ENCODE assay signal across 19 cellular contexts in genomic region chr1:31790140-31790539, GRCh38. TPM values are rescaled to one million over a fixed set of nuclear protein-coding genes. Genes with fewer than 3 reads are reported as not detected.
DNase-seq lines count a peak whose midpoint lies in the region; ATAC-seq, FAIRE-seq and TF ChIP-seq lines count a peak whose summit lies in the region.
"Had no signal": no experiment of that assay in that cellular context is flagged by ENCODE, and none has a peak within 500 bp of the region (broad histone marks: within the 10 kb centered on the region; RNA-seq: fewer than 3 reads in every experiment).

No MANE protein-coding gene starts in this region.

- no peak for TF ChIP-seq CTCF in CD8-positive, alpha-beta T cell (IDR thresholded peaks at IDR 0.05)
- TF ChIP-seq CTCF in HFFc6 (IDR thresholded peaks at IDR 0.05) (no peak), H1 (IDR thresholded peaks at IDR 0.05; ENCODE audit: control extremely low read depth in 1 of 3, insufficient read depth in 1 of 3, low read depth in 1 of 3, low read length in 3 of 3) (no peak)

- H2AFZ ChIP-seq in H1 (ENCODE audit: low read length) = no peak overlapping the region
- H2AFZ ChIP-seq in neuronal stem cell (ENCODE audit: low read length) = no peak overlapping the region

- H3K36me3 ChIP-seq in CD8-positive, alpha-beta T cell (ENCODE audit: insufficient read depth, low read length) = no peaks in the 10 kb centered on the region
- H3K36me3 ChIP-seq in H1 (ENCODE audit: control insufficient read depth in 2 of 4, insufficient read depth in 4 of 4, low read length in 3 of 4) (no peaks in the 10 kb centered on the region), neuronal stem cell (replicated peaks in 1 of 2; ENCODE audit: control insufficient read depth in 2 of 2, insufficient read depth in 2 of 2, low read length in 2 of 2) (no peaks in the 10 kb centered on the region)
- H3K36me3 ChIP-seq: BLaER1, cardiac muscle cell had no signal

- no peak overlapping the region for H3K4me2 ChIP-seq in H1 (ENCODE audit: insufficient read depth in 1 of 2, low read depth in 2 of 2, low read length in 2 of 2)
- H3K4me2 ChIP-seq in neuronal stem cell (ENCODE audit: insufficient read depth, low read length, poor library complexity, severe bottlenecking) = no peak overlapping the region

- no peak for TF ChIP-seq POLR2A in H1 (IDR thresholded peaks at IDR 0.05; ENCODE audit: control extremely low read depth in 1 of 2, low read depth in 2 of 2, low read length in 2 of 2)

- H3K9ac ChIP-seq in H1 (replicated peaks in 1 of 4; ENCODE audit: extremely low read depth in 1 of 4, low read depth in 3 of 4, low read length in 3 of 4) (no peak overlapping the region), neuronal stem cell (ENCODE audit: low read depth, low read length, poor library complexity) (no peak overlapping the region)
- H3K9ac ChIP-seq: BLaER1 had no signal

- no peaks in the 10 kb centered on the region for H3K36me3 Mint-ChIP-seq in CD8-positive, alpha-beta T cell
- no peaks in the 10 kb centered on the region for H3K36me3 Mint-ChIP-seq in HFFc6 (ENCODE audit: low read depth)

- H3K23ac ChIP-seq in H1 (ENCODE audit: insufficient read length) (no peak overlapping the region), neuronal stem cell (ENCODE audit: low read depth, low read length, poor library complexity) (no peak overlapping the region)

- H3K27ac Mint-ChIP-seq in CD8-positive, alpha-beta T cell = no peak overlapping the region
- peak overlapping the region; percentile 97 for H3K27ac Mint-ChIP-seq in HFFc6
- H3K27ac Mint-ChIP-seq: activated CD4-positive, alpha-beta T cell treated with anti-CD3 and anti-CD28 coated beads, Interleukin-2, amount 10 ng/mL, durations not matched to agents 7 days and 5 days had no signal

- H3K4ac ChIP-seq in H1 (replicated peaks; ENCODE audit: insufficient read length, low read depth, low read length) = no peak overlapping the region
- no peak overlapping the region for H3K4ac ChIP-seq in neuronal stem cell (ENCODE audit: low read length)

- no peak for TF ChIP-seq EP300 in H1 (IDR thresholded peaks at IDR 0.05; ENCODE audit: borderline replicate concordance in 1 of 2, low read depth in 2 of 2, low read length in 2 of 2)

- H3K9me3 Mint-ChIP-seq in CD8-positive, alpha-beta T cell = no peaks in the 10 kb centered on the region
- no peaks in the 10 kb centered on the region for H3K9me3 Mint-ChIP-seq in HFFc6
- H3K9me3 Mint-ChIP-seq: activated CD4-positive, alpha-beta T cell treated with anti-CD3 and anti-CD28 coated beads, Interleukin-2, amount 10 ng/mL, durations not matched to agents 7 days and 5 days had no signal

- H3K18ac ChIP-seq in H1 (ENCODE audit: extremely low read depth, low read length) (no peak overlapping the region), neuronal stem cell (ENCODE audit: low read length) (no peak overlapping the region)

- H3K23me2 ChIP-seq in H1 (ENCODE audit: low read depth, low read length) = peaks cover 10% of the 10 kb centered on the region

- CTCF ChIA-PET in CD8-positive, alpha-beta T cell (lab: Charles Lee) = interaction anchor here (1.1 to 7.3 kb wide), 19 partner anchors 10 to 271 kb away, joined by 3 to 150 read pairs (median 7); partner anchors contain the start of gene PTP4A2
- CTCF ChIA-PET in H1 (lab: Charles Lee; ENCODE audit: partially characterized antibody) = interaction anchor here (0.6 to 8.3 kb wide), 25 partner anchors 9 to 187 kb away, joined by 3 to 206 read pairs (median 11); partner anchors contain the start of genes ADGRB2 and COL16A1

- no peak overlapping the region for H2BK20ac ChIP-seq in H1 (ENCODE audit: low read length)

- H4K8ac ChIP-seq in H1 (ENCODE audit: extremely low read depth, insufficient read depth, low read length) (no peak overlapping the region), neuronal stem cell (ENCODE audit: low read depth, low read length) (no peak overlapping the region)

- H3K56ac ChIP-seq in H1 (replicated peaks; ENCODE audit: insufficient read length, low read depth, low read length) = no peak overlapping the region

- no peak overlapping the region for H3K4me3 ChIP-seq in CD8-positive, alpha-beta T cell (ENCODE audit: low read depth, low read length)
- H3K4me3 ChIP-seq in H1 (ENCODE audit: extremely low read depth in 1 of 4, insufficient read depth in 2 of 4, low read depth in 3 of 4, low read length in 4 of 4) = no peak overlapping the region
- no peak overlapping the region for H3K4me3 ChIP-seq in neuronal stem cell (ENCODE audit: low read length in 2 of 2)
- H3K4me3 ChIP-seq: cardiac muscle cell had no signal

- H3K14ac ChIP-seq in H1 (ENCODE audit: insufficient read length) = no peak overlapping the region
- H3K14ac ChIP-seq in neuronal stem cell (ENCODE audit: low read length) = no peak overlapping the region

- H4K20me1 ChIP-seq in H1 (replicated peaks in 1 of 2; ENCODE audit: control insufficient read depth in 1 of 2, insufficient read depth in 2 of 2, low read length in 2 of 2) = no peaks in the 10 kb centered on the region
- H4K20me1 ChIP-seq: BLaER1 had no signal

- H4K91ac ChIP-seq in H1 (replicated peaks; ENCODE audit: insufficient read length, low read length) (no peak overlapping the region), neuronal stem cell (ENCODE audit: low read depth, low read length, poor library complexity) (no peak overlapping the region)

- no peak for FAIRE-seq in H1 (lab: Jason Lieb, UNC)

- H2BK15ac ChIP-seq in H1 (ENCODE audit: low read length) (peak overlapping the region; percentile 72; the same call in 1 of the 2 replicates), neuronal stem cell (ENCODE audit: low read length) (peak overlapping the region; percentile 7)

- POLR2A ChIA-PET in CD8-positive, alpha-beta T cell (lab: Charles Lee) = no interaction called here
- POLR2A ChIA-PET in H1 (lab: Charles Lee; ENCODE audit: partially characterized antibody) = interaction anchor here (0.7 to 1.7 kb wide), 4 partner anchors 27 to 65 kb away, joined by 3 to 10 read pairs (median 6); no protein-coding TSS in a partner anchor

- no peak for TF ChIP-seq RAD21 in H1 (IDR thresholded peaks at IDR 0.05 in 1 of 2, conservative IDR thresholded peaks at IDR 0.05 in 1 of 2; ENCODE audit: low read depth in 2 of 2, low read length in 2 of 2)

- peaks cover 15% of the 10 kb centered on the region for H3K4me1 Mint-ChIP-seq in CD8-positive, alpha-beta T cell (ENCODE audit: low read depth)
- peaks cover 36% of the 10 kb centered on the region for H3K4me1 Mint-ChIP-seq in HFFc6 (ENCODE audit: low read depth)

- H2BK5ac ChIP-seq in H1 (ENCODE audit: low read depth, low read length) (no peak overlapping the region), neuronal stem cell (ENCODE audit: low read length) (no peak overlapping the region)

- H3K27me3 ChIP-seq in CD8-positive, alpha-beta T cell (ENCODE audit: insufficient read depth, low read length) = no peaks in the 10 kb centered on the region
- H3K27me3 ChIP-seq in H1 (replicated peaks in 1 of 4; ENCODE audit: control insufficient read depth in 3 of 4, extremely low read depth in 1 of 4, insufficient read depth in 3 of 4, low read length in 3 of 4) (no peaks in the 10 kb centered on the region), neuronal stem cell (ENCODE audit: control insufficient read depth in 3 of 3, insufficient read depth in 3 of 3, low read depth in 1 of 3, low read length in 3 of 3) (peaks cover 0 to 8% (median 0%) of the 10 kb centered on the region in 3 experiments)
- H3K27me3 ChIP-seq: BLaER1, cardiac muscle cell had no signal

- intact Hi-C loops in CD8-positive, alpha-beta T cell (cut with DNase I, micrococcal nuclease) = loop anchor here in 1 of 2 experiments (10.0 kb wide), 1 partner anchor 495 kb away; the partner anchor contains the start of genes SNRNP40 and ZCCHC17

- no peaks in the 10 kb centered on the region for H3K27me3 Mint-ChIP-seq in CD8-positive, alpha-beta T cell (ENCODE audit: low read depth)
- H3K27me3 Mint-ChIP-seq in HFFc6 (ENCODE audit: insufficient read depth) = no peaks in the 10 kb centered on the region; the same call in 1 of the 2 replicates
- H3K27me3 Mint-ChIP-seq: activated CD4-positive, alpha-beta T cell treated with anti-CD3 and anti-CD28 coated beads, Interleukin-2, amount 10 ng/mL, durations not matched to agents 7 days and 5 days had no signal

- H2BK12ac ChIP-seq in H1 (ENCODE audit: low read depth, low read length) (peak overlapping the region; percentile 60; the same call in 1 of the 2 replicates), neuronal stem cell (ENCODE audit: low read length) (no peak overlapping the region)

- H3K4me1 ChIP-seq in CD8-positive, alpha-beta T cell (ENCODE audit: insufficient read depth, low read length) = peaks cover 11% of the 10 kb centered on the region
- H3K4me1 ChIP-seq in H1 (replicated peaks in 1 of 4; ENCODE audit: control insufficient read depth in 3 of 4, insufficient read depth in 4 of 4, low read length in 3 of 4) = peaks cover 3 to 8% (median 4%) of the 10 kb centered on the region in 4 experiments; a peak in 5 of 7 replicates
- peaks cover 7 to 19% of the 10 kb centered on the region in 2 donors for H3K4me1 ChIP-seq in neuronal stem cell (ENCODE audit: control insufficient read depth in 2 of 2, insufficient read depth in 1 of 2, low read depth in 1 of 2, low read length in 2 of 2)

- ATAC-seq in CD8-positive, alpha-beta T cell = no peak
- ATAC-seq in GM19328 (IDR thresholded peaks at IDR 0.05; ENCODE audit: unreplicated experiment) = no peak
- ATAC-seq: left lobe of liver, Right ventricle myocardium inferior had no signal

- no peak overlapping the region for H2BK120ac ChIP-seq in H1 (replicated peaks; ENCODE audit: low read depth, low read length)
- no peak overlapping the region for H2BK120ac ChIP-seq in neuronal stem cell (ENCODE audit: low read depth, low read length)

- H3K4me3 Mint-ChIP-seq in CD8-positive, alpha-beta T cell = peak overlapping the region; percentile 50
- H3K4me3 Mint-ChIP-seq in HFFc6 = peak overlapping the region; percentile 16; the same call in 1 of the 2 replicates

- no peak overlapping the region for H4K5ac ChIP-seq in H1 (ENCODE audit: insufficient read length, low read depth, low read length)

- H2AK5ac ChIP-seq in H1 (ENCODE audit: low read depth, low read length) = no peak overlapping the region
- peak overlapping the region; percentile 6 for H2AK5ac ChIP-seq in neuronal stem cell (ENCODE audit: low read depth, low read length)

- H3K27ac ChIP-seq in CD8-positive, alpha-beta T cell (ENCODE audit: low read depth, low read length) = no peak overlapping the region
- no peak overlapping the region for H3K27ac ChIP-seq in H1 (ENCODE audit: low read depth, low read length)
- H3K27ac ChIP-seq in neuronal stem cell (replicated peaks; ENCODE audit: low read length) = no peak overlapping the region
- H3K27ac ChIP-seq: BLaER1, cardiac muscle cell had no signal

- H3K9me3 ChIP-seq in CD8-positive, alpha-beta T cell (ENCODE audit: low read length) = no peaks in the 10 kb centered on the region
- H3K9me3 ChIP-seq in H1 (ENCODE audit: insufficient read depth in 2 of 2, low read depth in 1 of 2, low read length in 1 of 2) (no peaks in the 10 kb centered on the region), neuronal stem cell (replicated peaks in 1 of 2; ENCODE audit: control insufficient read depth in 2 of 2, insufficient read depth in 1 of 2, low read depth in 1 of 2, low read length in 2 of 2) (no peaks in the 10 kb centered on the region)
- H3K9me3 ChIP-seq: BLaER1 had no signal

- WGBS in H1 (ENCODE audit: extremely low coverage in 1 of 2, insufficient coverage in 1 of 2, insufficient read length in 1 of 2, insufficient replicate concordance in 2 of 2, low coverage in 1 of 2, low lambda C conversion rate in 2 of 2, missing lambda C conversion rate in 1 of 2), 2 experiments = 80% methylated on average over 3 of the region's 3 CpGs; no CpG with 5 or more reads in 1 of the 2 experiments
- WGBS in neuronal stem cell (ENCODE audit: extremely low coverage in 2 of 2, insufficient read length in 2 of 2, insufficient replicate concordance in 1 of 2), 2 donors = no CpG with 5 or more reads among the region's 3 CpGs

- H3K79me2 ChIP-seq in H1 (ENCODE audit: control insufficient read depth in 1 of 2, insufficient read depth in 2 of 2, low read length in 2 of 2) = no peaks in the 10 kb centered on the region

- H3K79me1 ChIP-seq in H1 (ENCODE audit: low read depth, low read length) (no peaks in the 10 kb centered on the region), neuronal stem cell (ENCODE audit: low read depth, low read length) (no peaks in the 10 kb centered on the region)

- DNase-seq in CD8-positive, alpha-beta T cell = no peak
- DNase-seq in HFFc6 = no peak
- DNase-seq in H1 (ENCODE audit: low read depth in 1 of 2, low spot score in 2 of 2) = no peak
- DNase-seq in neuronal stem cell (ENCODE audit: low spot score) = no peak
- DNase-seq in NCI-H187 (lab: John Stamatoyannopoulos, UW) = no peak
- no peak for DNase-seq in SHP77 treated with DMSO at 0.1 percent for 48 hours (lab: John Stamatoyannopoulos, UW)
- DNase-seq in HuH-7 (ENCODE audit: low spot score) = no peak
- DNase-seq: activated CD4-positive, alpha-beta T cell treated with anti-CD3 and anti-CD28 coated beads, Interleukin-2, amount 10 ng/mL, durations not matched to agents 7 days and 5 days; activated gamma-delta T cell; DMS79; NCI-H1436; NCI-H2227 treated with DMSO at 0.1 percent for 48 hours; stimulated activated CD4-positive, alpha-beta T cell treated with anti-CD3 and anti-CD28 coated beads, Interleukin-2, amount 100 ng/mL, for 48 hours had no signal

RNA-seq across cellular contexts. Expression of gene SPOCD1, which starts 25.7 kb away (rescaled TPM):
- not detected for total RNA-seq in CD8-positive, alpha-beta T cell
- total RNA-seq in HFFc6 (2021; fragmentation: NEBNext Ultra II Directional; extraction: Animal tissue kit (Norgen Biotek cat#: 25700)) = 10 to 100 TPM; 33.7 to 40.4 (median 35.8) TPM
- 1.8 and 2.0 TPM in 2 replicates for total RNA-seq in H1 (2021; fragmentation: NEBNext Ultra II Directional; extraction: Animal tissue kit (Norgen Biotek cat#: 25700))
- polyA plus RNA-seq in H1 (2011; rRNA removed) = 2.9 and 4.2 TPM in 2 replicates
- 4.7 TPM for polyA plus RNA-seq in H1 (2011; cell fraction: cytosol; rRNA removed)
- polyA plus RNA-seq in H1 (2011; cell fraction: nucleus; rRNA removed) = 13.1 TPM
- 1.9 to 2.6 TPM (median 2.1 TPM) in 4 replicates for polyA plus RNA-seq in H1 (2012, experiment 1 of 2)
- 0.84 TPM for polyA plus RNA-seq in H1 (2012, experiment 2 of 2)
- polyA plus RNA-seq in H1 (2013, experiment 1 of 2) = 1.4 TPM
- 1.0 TPM for polyA plus RNA-seq in H1 (2013, experiment 2 of 2)
- 2.2 and 3.0 TPM in 2 replicates for polyA minus RNA-seq in H1 (2011; rRNA and poly(A)+ RNA removed)
- polyA minus RNA-seq in H1 (2011; cell fraction: cytosol; rRNA and poly(A)+ RNA removed) = 1.2 TPM
- polyA minus RNA-seq in H1 (2011; cell fraction: nucleus; rRNA and poly(A)+ RNA removed) = 5.6 TPM
- 1.1 TPM for polyA plus RNA-seq in neuronal stem cell (2013, experiment 1 of 2)
- 0.97 TPM for polyA plus RNA-seq in neuronal stem cell (2013, experiment 2 of 2)
- total RNA-seq: Right ventricle myocardium inferior had no signal
- polyA plus RNA-seq: neural cell had no signal

RNA-seq across cellular contexts. Expression of gene ADGRB2, which starts 26.0 kb away (rescaled TPM):
- total RNA-seq in CD8-positive, alpha-beta T cell = under 1 TPM; 0.25 to 0.79 TPM
- total RNA-seq in HFFc6 (2021; fragmentation: NEBNext Ultra II Directional; extraction: Animal tissue kit (Norgen Biotek cat#: 25700)) = 1 to 10 TPM; 4.9 to 8.8 (median 6.4) TPM
- total RNA-seq in H1 (2021; fragmentation: NEBNext Ultra II Directional; extraction: Animal tissue kit (Norgen Biotek cat#: 25700)) = 25.8 and 26.2 TPM in 2 replicates
- polyA plus RNA-seq in H1 (2011; rRNA removed) = 15.6 and 29.0 TPM in 2 replicates
- polyA plus RNA-seq in H1 (2011; cell fraction: cytosol; rRNA removed) = 20.6 TPM
- polyA plus RNA-seq in H1 (2011; cell fraction: nucleus; rRNA removed) = 126 TPM
- 17.3 to 29.1 TPM (median 22.1 TPM) in 4 replicates for polyA plus RNA-seq in H1 (2012, experiment 1 of 2)
- polyA plus RNA-seq in H1 (2012, experiment 2 of 2) = 15.4 TPM
- polyA plus RNA-seq in H1 (2013, experiment 1 of 2) = 13.4 TPM
- 13.0 TPM for polyA plus RNA-seq in H1 (2013, experiment 2 of 2)
- polyA minus RNA-seq in H1 (2011; rRNA and poly(A)+ RNA removed) = 7.5 and 9.4 TPM in 2 replicates
- 14.0 TPM for polyA minus RNA-seq in H1 (2011; cell fraction: cytosol; rRNA and poly(A)+ RNA removed)
- polyA minus RNA-seq in H1 (2011; cell fraction: nucleus; rRNA and poly(A)+ RNA removed) = 22.9 TPM
- 25.2 TPM for polyA plus RNA-seq in neuronal stem cell (2013, experiment 1 of 2)
- polyA plus RNA-seq in neuronal stem cell (2013, experiment 2 of 2) = 24.4 TPM
- total RNA-seq: left lobe of liver had no signal

Comparison
In these comparisons a context has a peak if more than half of its experiments do, and no peak if none do; other contexts are left out.
1. RNA of gene SPOCD1, which starts 25.7 kb away (total RNA-seq): 33.7 to 40.4 TPM in HFFc6; 1.8 to 2.0 TPM in H1 and not detected in CD8-positive, alpha-beta T cell; every median in the first group is over 10 times any median in the second.